9 cellular contexts compared by ENCODE assay signal in the genomic region with DNA sequence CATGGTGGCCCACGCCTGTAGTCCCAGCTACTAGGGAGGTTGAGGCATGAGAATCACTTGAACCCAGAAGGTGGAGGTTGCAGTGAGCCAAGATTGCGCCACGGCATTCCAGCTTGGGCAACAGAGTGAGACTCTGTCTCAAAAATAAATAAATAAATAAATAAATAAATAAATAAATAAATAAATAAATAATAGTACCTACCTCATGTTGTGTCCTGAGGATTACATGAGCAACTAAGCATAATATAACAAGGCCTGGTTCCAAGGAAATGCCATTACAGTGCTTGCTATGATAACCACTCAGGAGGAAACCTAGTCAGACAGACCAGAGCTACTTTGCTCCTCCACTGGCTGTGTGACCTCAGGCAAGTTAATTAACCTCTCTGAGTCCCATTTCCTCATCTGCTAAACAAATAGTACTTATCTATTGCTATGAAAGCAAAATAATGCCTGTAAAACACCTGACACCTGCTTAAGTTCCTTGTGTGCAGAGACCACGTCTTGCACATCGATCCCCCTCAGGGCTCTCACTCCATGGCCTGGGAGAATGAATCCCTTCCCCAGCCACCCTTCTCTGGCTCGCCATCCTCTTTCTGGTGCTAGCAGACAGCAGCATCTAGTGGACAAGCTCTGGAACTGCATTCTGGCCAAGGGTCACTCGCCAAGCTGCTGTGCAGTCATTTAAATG. TPM values are rescaled to one million over a fixed set of nuclear protein-coding genes. Genes with fewer than 3 reads are reported as not detected.
DNase-seq lines count a peak whose midpoint lies in the region; ATAC-seq and TF ChIP-seq lines count a peak whose summit lies in the region.
"Had no signal": no experiment of that assay in that cellular context is flagged by ENCODE, and none has a peak within 500 bp of the region (broad histone marks: within the 10 kb centered on the region; RNA-seq: fewer than 3 reads in every experiment).

No MANE protein-coding gene starts in this region.

- no peaks in the 10 kb centered on the region for H3K36me3 Mint-ChIP-seq in effector memory CD8-positive, alpha-beta T cell (ENCODE audit: insufficient read depth)
- no peaks in the 10 kb centered on the region for H3K36me3 Mint-ChIP-seq in stimulated activated memory B cell treated with anti-CD40 and anti-IgM and Interleukin-4, amounts not matched to agents 10 μg/mL and 1 μg/mL and 100 μg/mL, for 72 hours

- H2BK15ac ChIP-seq in mesendoderm (replicated peaks; ENCODE audit: low read depth), result no peak overlapping the region

- no peaks in the 10 kb centered on the region; the same call in 1 of the 2 replicates for H3K27me3 ChIP-seq in HCT116 (ENCODE audit: insufficient read depth, low read length)
- H3K27me3 ChIP-seq in mesendoderm (ENCODE audit: insufficient read depth, low read length, poor library complexity), result peaks cover 30% of the 10 kb centered on the region

- no peak overlapping the region for H3K4me3 ChIP-seq in HCT116 (replicated peaks in 1 of 2; ENCODE audit: low read depth in 1 of 2, low read length in 2 of 2)
- no peak overlapping the region for H3K4me3 ChIP-seq in mesendoderm (ENCODE audit: low read length)
- H3K4me3 ChIP-seq: skin epidermis had no signal

- intact Hi-C loops in HCT116 (cut with micrococcal nuclease), result loop anchor here (1.0 to 10.0 kb wide), 6 partner anchors 82 to 318 kb away; no protein-coding TSS in a partner anchor

- H3K4ac ChIP-seq in mesendoderm (ENCODE audit: low read depth, low read length), result no peak overlapping the region

- no peak overlapping the region for H3K4me3 Mint-ChIP-seq in effector memory CD8-positive, alpha-beta T cell
- no peak overlapping the region for H3K4me3 Mint-ChIP-seq in stimulated activated memory B cell treated with anti-CD40 and anti-IgM and Interleukin-4, amounts not matched to agents 10 μg/mL and 1 μg/mL and 100 μg/mL, for 72 hours

- H3K79me2 ChIP-seq in HCT116 (ENCODE audit: insufficient read depth, low read length) (0 out of 2 replicates have a peak, but pooled peaks cover under 1% of the 10 kb centered on the region), mesendoderm (ENCODE audit: control insufficient read depth, insufficient read depth, low read length) (no peaks in the 10 kb centered on the region)

- DNase-seq in C1 segment of cervical spinal cord (lab: John Stamatoyannopoulos, UW) (peak in 11 of 14 donors; percentile 10 to 57 (median 40)), HCT116 (ENCODE audit: low read depth, low spot score) (peak; percentile 57), NCI-H748 treated with DMSO at 0.1 percent for 48 hours (lab: John Stamatoyannopoulos, UW) (peak; percentile 58), mesendoderm (peak; percentile 82)
- DNase-seq in activated CD4-positive, alpha-beta T cell treated with anti-CD3 and anti-CD28 coated beads, Interleukin-2, amount 50 U/mL, for 1 hour, result peak; percentile 38
- peak; percentile 42 to 52 (median 46) for DNase-seq in effector memory CD8-positive, alpha-beta T cell

- H3K9ac ChIP-seq in HCT116 (ENCODE audit: low read length), result no peak overlapping the region
- H3K9ac ChIP-seq in mesendoderm (ENCODE audit: low read length), result no peak overlapping the region

- H3K9me2 ChIP-seq in HCT116 (ENCODE audit: insufficient read depth), result no peaks in the 10 kb centered on the region

- WGBS in mesendoderm (ENCODE audit: extremely low coverage, insufficient coverage, low lambda C conversion rate), result no CpG with 5 or more reads among the region's 7 CpGs

- H3K56ac ChIP-seq in mesendoderm (ENCODE audit: low read length), result no peak overlapping the region

- RAD21 ChIA-PET in HCT116 (lab: Charles Lee; ENCODE audit: low non-redundant PET in 1 of 2, low total read pairs in 2 of 2, uncharacterized antibody in 2 of 2, unreplicated experiment in 2 of 2), result interaction anchor here (0.5 to 1.6 kb wide), 6 partner anchors 42 to 243 kb away, joined by 3 to 9 read pairs (median 4); no protein-coding TSS in a partner anchor

- peak; percentile 98 to 100 (median 100) for TF ChIP-seq CTCF in HCT116 (IDR thresholded peaks at IDR 0.05 in 2 of 3, conservative IDR thresholded peaks at IDR 0.05 in 1 of 3; ENCODE audit: borderline replicate concordance in 1 of 3, insufficient read depth in 1 of 3, low read depth in 2 of 3, low read length in 2 of 3)

- no peak overlapping the region for H3K18ac ChIP-seq in mesendoderm (ENCODE audit: low read length)

- H3K27ac Mint-ChIP-seq in effector memory CD8-positive, alpha-beta T cell, result no peak overlapping the region
- no peak overlapping the region for H3K27ac Mint-ChIP-seq in stimulated activated memory B cell treated with anti-CD40 and anti-IgM and Interleukin-4, amounts not matched to agents 10 μg/mL and 1 μg/mL and 100 μg/mL, for 72 hours

- no peak overlapping the region for H3K4me2 ChIP-seq in HCT116 (ENCODE audit: low read length)
- H3K4me2 ChIP-seq in mesendoderm (ENCODE audit: low read length), result no peak overlapping the region

- no peak overlapping the region for H2AK5ac ChIP-seq in mesendoderm (ENCODE audit: low read length)

- no peak overlapping the region for H4K5ac ChIP-seq in mesendoderm (ENCODE audit: low read length)

- BruUV-seq in HCT116 (replicated peaks; lab: Mats Ljungman, UMichigan), result no TSS peak

- H4K20me1 ChIP-seq in HCT116 (ENCODE audit: insufficient read depth), result no peaks in the 10 kb centered on the region

- CTCF ChIA-PET in HCT116 (lab: Charles Lee), result interaction anchor here (0.7 to 7.6 kb wide), 15 partner anchors 10 to 334 kb away, joined by 3 to 146 read pairs (median 4); no protein-coding TSS in a partner anchor

- no peaks in the 10 kb centered on the region for H3K79me1 ChIP-seq in mesendoderm (ENCODE audit: low read length)

- no peaks in the 10 kb centered on the region for H3K9me3 ChIP-seq in HCT116 (ENCODE audit: control insufficient read depth in 1 of 2, insufficient read depth in 1 of 2, low read depth in 1 of 2, low read length in 2 of 2)

- peak; percentile 99 for TF ChIP-seq RAD21 in HCT116 (IDR thresholded peaks at IDR 0.05; ENCODE audit: low read depth)

- H2BK120ac ChIP-seq in mesendoderm (ENCODE audit: low read depth, low read length), result no peak overlapping the region

- H3K4me1 ChIP-seq in HCT116 (ENCODE audit: control insufficient read depth in 1 of 2, insufficient read depth in 2 of 2, low read length in 2 of 2) (peaks cover 6 to 20% of the 10 kb centered on the region in 2 experiments; a peak in 3 of 4 replicates), mesendoderm (ENCODE audit: control insufficient read depth, low read depth, low read length) (peaks cover 4% of the 10 kb centered on the region)

- no peaks in the 10 kb centered on the region for H3K9me3 Mint-ChIP-seq in effector memory CD8-positive, alpha-beta T cell
- H3K9me3 Mint-ChIP-seq in stimulated activated memory B cell treated with anti-CD40 and anti-IgM and Interleukin-4, amounts not matched to agents 10 μg/mL and 1 μg/mL and 100 μg/mL, for 72 hours, result no peaks in the 10 kb centered on the region

- no peaks in the 10 kb centered on the region for H3K36me3 ChIP-seq in HCT116 (ENCODE audit: control insufficient read depth in 1 of 2, insufficient read depth in 2 of 2, low read length in 2 of 2)
- H3K36me3 ChIP-seq in mesendoderm (ENCODE audit: control insufficient read depth, insufficient read depth, low read length), result no peaks in the 10 kb centered on the region

- no peak overlapping the region for H3K27ac ChIP-seq in HCT116 (ENCODE audit: low read depth, low read length)
- H3K27ac ChIP-seq in mesendoderm (ENCODE audit: low read depth, low read length), result no peak overlapping the region
- H3K27ac ChIP-seq: skin epidermis had no signal

- TF ChIP-seq POLR2A in HCT116 (IDR thresholded peaks at IDR 0.05; ENCODE audit: borderline replicate concordance, extremely low read depth, insufficient read depth, insufficient read length), result no peak

- peaks cover 0 to 7% of the 10 kb centered on the region in 2 donors for H3K4me1 Mint-ChIP-seq in effector memory CD8-positive, alpha-beta T cell (ENCODE audit: low read depth in 2 of 2)
- H3K4me1 Mint-ChIP-seq in stimulated activated memory B cell treated with anti-CD40 and anti-IgM and Interleukin-4, amounts not matched to agents 10 μg/mL and 1 μg/mL and 100 μg/mL, for 72 hours, result peaks cover 18% of the 10 kb centered on the region

- H3K23ac ChIP-seq in mesendoderm (ENCODE audit: low read length), result no peak overlapping the region

- POLR2A ChIA-PET in HCT116 (lab: Charles Lee), result no interaction called here

- no peak overlapping the region for H2BK5ac ChIP-seq in mesendoderm (ENCODE audit: low read length)

- peak; percentile 65 for ATAC-seq in HCT116
- ATAC-seq in effector memory CD8-positive, alpha-beta T cell (replicated peaks), result peak; percentile 78
- ATAC-seq in stimulated activated memory B cell treated with anti-CD40 and anti-IgM and Interleukin-4, amounts not matched to agents 10 μg/mL and 1 μg/mL and 100 μg/mL, for 72 hours, result peak; percentile 50
- ATAC-seq in GM21367 (IDR thresholded peaks at IDR 0.05; ENCODE audit: unreplicated experiment), result no peak

- H3K27me3 Mint-ChIP-seq in effector memory CD8-positive, alpha-beta T cell, result peaks cover 53 to 85% of the 10 kb centered on the region in 2 donors
- H3K27me3 Mint-ChIP-seq in stimulated activated memory B cell treated with anti-CD40 and anti-IgM and Interleukin-4, amounts not matched to agents 10 μg/mL and 1 μg/mL and 100 μg/mL, for 72 hours, result peaks cover 80% of the 10 kb centered on the region

- no peak overlapping the region for H2AFZ ChIP-seq in HCT116 (ENCODE audit: low read depth, low read length, poor library complexity, severe bottlenecking)

- H4K8ac ChIP-seq in mesendoderm (ENCODE audit: low read depth, low read length), result no peak overlapping the region

TF ChIP-seq in HCT116, 20 proteins besides CTCF, POLR2A, EP300 and RAD21:
- no peak for TF ChIP-seq EGR1 (IDR thresholded peaks at IDR 0.05; ENCODE audit: low read depth)
- TF ChIP-seq, protein P1, sequence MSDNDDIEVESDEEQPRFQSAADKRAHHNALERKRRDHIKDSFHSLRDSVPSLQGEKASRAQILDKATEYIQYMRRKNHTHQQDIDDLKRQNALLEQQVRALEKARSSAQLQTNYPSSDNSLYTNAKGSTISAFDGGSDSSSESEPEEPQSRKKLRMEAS (IDR thresholded peaks at IDR 0.05), result peak; percentile 51
- peak; percentile 82; the same call in 1 of the 2 replicates for TF ChIP-seq CBX3 (IDR thresholded peaks at IDR 0.05; ENCODE audit: low read depth)

RNA-seq across cellular contexts. Expression of a gene that starts 7.5 kb away (rescaled TPM):
- total RNA-seq in HCT116 (2021; ENCODE audit: unreplicated experiment), result 37.9 TPM
- 15.2 and 19.0 TPM in 2 replicates for polyA plus RNA-seq in HCT116 (2012)
- 1.3 TPM for polyA plus RNA-seq in mesendoderm (2013, experiment 1 of 2)
- 1.3 TPM for polyA plus RNA-seq in mesendoderm (2013, experiment 2 of 2)

RNA-seq across cellular contexts. Expression of a gene that starts 37.8 kb away (rescaled TPM):
- 110 TPM for total RNA-seq in HCT116 (2021; ENCODE audit: unreplicated experiment)
- polyA plus RNA-seq in HCT116 (2012), result 45.6 and 52.4 TPM in 2 replicates
- 5.4 TPM for polyA plus RNA-seq in mesendoderm (2013, experiment 1 of 2)
- polyA plus RNA-seq in mesendoderm (2013, experiment 2 of 2), result 5.4 TPM
